9 cellular contexts compared by ENCODE assay signal in genomic region chr17:57852041-57852954, GRCh38. TPM values are rescaled to one million over a fixed set of nuclear protein-coding genes. Genes with fewer than 3 reads are reported as not detected.
DNase-seq lines count a peak whose midpoint lies in the region; ATAC-seq and TF ChIP-seq lines count a peak whose summit lies in the region.
"Had no signal": no experiment of that assay in that cellular context is flagged by ENCODE, and none has a peak within 500 bp of the region (broad histone marks: within the 10 kb centered on the region; RNA-seq: fewer than 3 reads in every experiment).

No MANE protein-coding gene starts in this region.

- no peak for ATAC-seq in activated naive CD4-positive, alpha-beta T cell treated with anti-CD3 and anti-CD28 coated beads, Interleukin-2, amount 50 U/mL, for 72 hours
- ATAC-seq in HG03159 (IDR thresholded peaks at IDR 0.05; ENCODE audit: unreplicated experiment) = no peak

- H3K36me3 ChIP-seq in mesodermal cell (ENCODE audit: control insufficient read depth, insufficient read depth, low read length) = peaks cover 13% of the 10 kb centered on the region
- peaks cover 0 to 7% (median 6%) of the 10 kb centered on the region in 3 donors for H3K36me3 ChIP-seq in tibial artery

- no peaks in the 10 kb centered on the region for H3K9me3 Mint-ChIP-seq in activated naive CD4-positive, alpha-beta T cell treated with anti-CD3 and anti-CD28 coated beads for 36 hours
- no peaks in the 10 kb centered on the region for H3K9me3 Mint-ChIP-seq in activated naive CD4-positive, alpha-beta T cell treated with anti-CD3 and anti-CD28 coated beads, Interleukin-2, amount 50 U/mL, for 72 hours

- WGBS in mesodermal cell (ENCODE audit: insufficient coverage in 2 of 2), 2 experiments = 80 to 84% methylated on average over 8 of the region's 10 CpGs

- H3K27ac ChIP-seq in mesodermal cell (ENCODE audit: low read depth, low read length, severe bottlenecking) (peak overlapping the region; percentile 50), tibial artery (peak overlapping the region; percentile 85 to 94)

- H3K27ac Mint-ChIP-seq in activated naive CD4-positive, alpha-beta T cell treated with anti-CD3 and anti-CD28 coated beads for 36 hours = peak overlapping the region; percentile 62
- peak overlapping the region; percentile 36 to 95 for H3K27ac Mint-ChIP-seq in activated naive CD4-positive, alpha-beta T cell treated with anti-CD3 and anti-CD28 coated beads, Interleukin-2, amount 50 U/mL, for 72 hours

- H3K4me1 Mint-ChIP-seq in activated naive CD4-positive, alpha-beta T cell treated with anti-CD3 and anti-CD28 coated beads for 36 hours (ENCODE audit: low read depth) = peaks cover 24% of the 10 kb centered on the region

- H3K4me3 ChIP-seq in mesodermal cell (ENCODE audit: extremely low read depth, insufficient read depth, low read length, poor library complexity, severe bottlenecking) = no peak overlapping the region
- H3K4me3 ChIP-seq in tibial artery = peak overlapping the region; percentile 79 to 88
- H3K4me3 ChIP-seq: HAP-1 had no signal

- no peak for TF ChIP-seq CTCF in tibial artery (IDR thresholded peaks at IDR 0.05)

- intact Hi-C loops in activated naive CD4-positive, alpha-beta T cell treated with anti-CD3 and anti-CD28 coated beads for 36 hours (cut with micrococcal nuclease) = no loop called here
- intact Hi-C loops in tibial artery (cut with DNase I; ENCODE audit: low total_unique reads) = loop anchor here (10.0 kb wide), 1 partner anchor 233 kb away; the partner anchor contains the start of gene DYNLL2

- H3K4me1 ChIP-seq in mesodermal cell (ENCODE audit: control insufficient read depth, insufficient read depth, low read length, poor library complexity, severe bottlenecking) = peaks cover 10% of the 10 kb centered on the region
- H3K4me1 ChIP-seq in tibial artery = peaks cover 0 to 66% (median 45%) of the 10 kb centered on the region in 4 donors

- CTCF ChIA-PET in activated naive CD4-positive, alpha-beta T cell treated with anti-CD3 and anti-CD28 coated beads for 36 hours (lab: Charles Lee) = interaction anchor here (0.6 to 6.5 kb wide), 4 partner anchors 7 to 147 kb away, joined by 3 to 35 read pairs (median 16); no protein-coding TSS in a partner anchor

- no peaks in the 10 kb centered on the region for H3K27me3 ChIP-seq in tibial artery

- no peaks in the 10 kb centered on the region for H3K27me3 Mint-ChIP-seq in activated naive CD4-positive, alpha-beta T cell treated with anti-CD3 and anti-CD28 coated beads for 36 hours (ENCODE audit: low read depth)

- no peak for DNase-seq in activated naive CD4-positive, alpha-beta T cell treated with anti-CD3 and anti-CD28 coated beads for 36 hours
- DNase-seq in activated naive CD4-positive, alpha-beta T cell (lab: John Stamatoyannopoulos, UW) = no peak
- no peak for DNase-seq in activated naive CD4-positive, alpha-beta T cell treated with anti-CD3 and anti-CD28 coated beads, Interleukin-2, amount 50 U/mL, for 72 hours (ENCODE audit: low spot score in 2 of 2)
- DNase-seq in tibial artery (no peak), AML-193 (lab: John Stamatoyannopoulos, UW) (no peak), SKM-1 (lab: John Stamatoyannopoulos, UW; ENCODE audit: unreplicated experiment) (no peak)

- H3K36me3 Mint-ChIP-seq in activated naive CD4-positive, alpha-beta T cell treated with anti-CD3 and anti-CD28 coated beads for 36 hours (ENCODE audit: low read depth) = peaks cover 6% of the 10 kb centered on the region
- H3K36me3 Mint-ChIP-seq in activated naive CD4-positive, alpha-beta T cell treated with anti-CD3 and anti-CD28 coated beads, Interleukin-2, amount 50 U/mL, for 72 hours = peaks cover 20 to 21% of the 10 kb centered on the region in 2 donors

- H3K9me3 ChIP-seq in mesodermal cell (ENCODE audit: control insufficient read depth, low read length) = no peaks in the 10 kb centered on the region
- H3K9me3 ChIP-seq in tibial artery = no peaks in the 10 kb centered on the region
- H3K9me3 ChIP-seq: HAP-1 had no signal

- peak overlapping the region; percentile 59 for H3K4me3 Mint-ChIP-seq in activated naive CD4-positive, alpha-beta T cell treated with anti-CD3 and anti-CD28 coated beads for 36 hours

RNA-seq across cellular contexts. Expression of gene MRPS23, which starts 2.5 kb away (rescaled TPM):
- 10 to 100 TPM; 57.5 to 59.1 TPM for total RNA-seq in activated naive CD4-positive, alpha-beta T cell treated with anti-CD3 and anti-CD28 coated beads for 36 hours
- total RNA-seq in activated naive CD4-positive, alpha-beta T cell treated with anti-CD3 and anti-CD28 coated beads, Interleukin-2, amount 50 U/mL, for 72 hours = 10 to 100 TPM; 43.1 to 57.7 TPM
- polyA plus RNA-seq in mesodermal cell (2013, experiment 1 of 2) = 38.1 TPM
- polyA plus RNA-seq in mesodermal cell (2013, experiment 2 of 2) = 36.0 TPM
